In the genomic region with DNA sequence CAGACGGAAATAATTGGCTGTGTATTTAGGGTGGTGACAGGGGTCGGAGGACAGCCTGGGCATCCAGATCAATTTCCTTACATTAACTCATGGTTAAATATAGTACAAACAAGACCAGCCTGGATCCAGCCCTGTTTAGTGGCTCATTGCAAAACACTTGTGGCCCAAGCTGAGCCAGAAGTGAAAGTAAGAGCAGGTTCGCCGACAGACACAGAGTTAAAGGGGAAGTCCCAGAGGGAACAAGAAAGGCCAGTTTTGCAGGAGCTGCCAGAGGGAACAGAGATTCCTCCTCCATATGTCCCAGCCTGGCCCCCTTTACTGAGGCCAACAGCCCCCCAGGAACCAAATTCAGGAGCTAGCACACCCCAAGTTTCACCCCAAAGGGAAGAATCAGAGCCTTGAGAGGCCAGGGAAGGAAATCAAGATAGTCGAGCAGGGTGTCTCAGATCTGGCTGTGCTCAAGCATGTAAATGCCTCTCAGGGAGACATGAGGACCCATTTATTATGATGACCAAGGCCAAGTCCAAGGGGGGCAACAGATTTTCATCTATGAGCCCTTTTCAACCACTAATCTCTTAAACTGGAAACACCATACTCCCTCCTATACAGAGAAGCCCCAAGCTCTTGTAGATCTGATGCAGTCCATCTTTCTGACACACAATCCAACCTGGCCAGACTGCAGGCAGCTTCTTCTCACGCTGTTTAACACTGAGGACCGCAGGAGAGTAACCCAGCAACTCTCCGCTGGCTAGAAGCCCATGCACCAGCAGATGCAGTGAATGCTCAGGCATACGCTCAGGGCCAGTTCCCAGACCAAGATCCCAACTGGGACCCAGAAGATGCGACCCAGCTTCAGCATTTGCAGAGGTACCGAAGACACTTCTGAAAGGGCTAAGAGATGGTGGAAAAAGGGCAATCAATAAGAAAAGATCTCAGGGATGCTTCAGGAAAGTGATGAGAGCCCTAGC, we compare ENCODE assay signal across 8 cellular contexts. TPM values are rescaled to one million over a fixed set of nuclear protein-coding genes. Genes with fewer than 3 reads are reported as not detected.
A peak's percentile ranks its signal among the peaks of the same experiment; 100 is the strongest.
DNase-seq lines count a peak whose midpoint lies in the region; ATAC-seq, FAIRE-seq and TF ChIP-seq lines count a peak whose summit lies in the region.

No MANE protein-coding gene starts in this region.

- H3K4me2 ChIP-seq in SK-N-SH (no peak overlapping the region), astrocyte (ENCODE audit: low read length) (peak overlapping the region; percentile 55)

- H3K4me3 ChIP-seq in SK-N-SH (ENCODE audit: low read depth in 2 of 2, low read length in 1 of 2) = no peak overlapping the region
- no peak overlapping the region for H3K4me3 ChIP-seq in astrocyte (ENCODE audit: insufficient read depth, low read depth, low read length)
- peak overlapping the region in 1 of 2 donors; percentile 6 for H3K4me3 ChIP-seq in left lung

- H3K27me3 Mint-ChIP-seq in astrocyte (ENCODE audit: low read depth, unreplicated experiment) = peaks cover 15% of the 10 kb centered on the region
- H3K27me3 Mint-ChIP-seq in stimulated activated naive CD8-positive, alpha-beta T cell treated with anti-CD3 and anti-CD28 coated beads, Interleukin-15, Interleukin-2, amounts not matched to agents 100 ng/mL and 50 ng/mL, for 24 hours = peaks cover 4% of the 10 kb centered on the region

- H3F3A ChIP-seq in SK-N-SH (replicated peaks; ENCODE audit: insufficient read depth) = no peaks in the 10 kb centered on the region

- ATAC-seq in SK-N-SH treated with all-trans-retinoic acid at 6 μM for 48 hours (peak; percentile 17; the same call in 2 of the 3 replicates), HG02610 (IDR thresholded peaks at IDR 0.05; ENCODE audit: unreplicated experiment) (peak; percentile 98), left lung (peak; percentile 93)

- CTCF ChIA-PET in SK-N-SH (lab: Yijun Ruan, JAX) = interaction anchor here (1.2 to 5.3 kb wide), 4 partner anchors 18 to 181 kb away, joined by 3 to 34 read pairs (median 10); no protein-coding TSS in a partner anchor

- H3K4me1 ChIP-seq in SK-N-SH (ENCODE audit: control insufficient read depth in 1 of 2, insufficient read depth in 2 of 2, low read depth in 1 of 2, low read length in 1 of 2) = peaks cover 0 to 3% of the 10 kb centered on the region in 2 experiments; a peak in 1 of 4 replicates
- no peaks in the 10 kb centered on the region for H3K4me1 ChIP-seq in astrocyte (ENCODE audit: insufficient read depth, low read length)
- H3K4me1 ChIP-seq in left lung = peaks cover 0 to 24% of the 10 kb centered on the region in 2 donors

- H3K9me3 ChIP-seq in SK-N-SH = no peaks in the 10 kb centered on the region
- H3K9me3 ChIP-seq in astrocyte (ENCODE audit: insufficient read depth, low read depth, low read length) = no peaks in the 10 kb centered on the region
- no peaks in the 10 kb centered on the region for H3K9me3 ChIP-seq in left lung

- TF ChIP-seq EP300 in SK-N-SH (IDR thresholded peaks at IDR 0.05; ENCODE audit: borderline replicate concordance in 1 of 2, low read depth in 1 of 2, low read length in 1 of 2) = no peak

- H3K27ac Mint-ChIP-seq in astrocyte (ENCODE audit: unreplicated experiment) = no peak overlapping the region
- H3K27ac Mint-ChIP-seq in stimulated activated naive CD8-positive, alpha-beta T cell treated with anti-CD3 and anti-CD28 coated beads, Interleukin-15, Interleukin-2, amounts not matched to agents 100 ng/mL and 50 ng/mL, for 24 hours = peak overlapping the region; percentile 75

- POLR2A ChIA-PET in SK-N-SH (lab: Yijun Ruan, JAX) = no interaction called here

- TF ChIP-seq CTCF in SK-N-SH (IDR thresholded peaks at IDR 0.05) = no peak
- no peak for TF ChIP-seq CTCF in astrocyte (IDR thresholded peaks at IDR 0.05; ENCODE audit: insufficient read depth, low read depth, low read length)
- TF ChIP-seq CTCF in left lung (IDR thresholded peaks at IDR 0.05) = no peak

- H3K4me3 Mint-ChIP-seq in astrocyte (ENCODE audit: unreplicated experiment) = no peak overlapping the region
- H3K4me3 Mint-ChIP-seq in stimulated activated naive CD8-positive, alpha-beta T cell treated with anti-CD3 and anti-CD28 coated beads, Interleukin-15, Interleukin-2, amounts not matched to agents 100 ng/mL and 50 ng/mL, for 24 hours = peak overlapping the region; percentile 71

- H3K27me3 ChIP-seq in SK-N-SH (ENCODE audit: insufficient read depth) (0 out of 2 replicates have a peak, but pooled peaks cover 7% of the 10 kb centered on the region), astrocyte (ENCODE audit: insufficient read depth, low read length) (peaks cover 4% of the 10 kb centered on the region), left lung (no peaks in the 10 kb centered on the region)

- H3K9me2 ChIP-seq in SK-N-SH = no peaks in the 10 kb centered on the region

- 81% methylated on average over 11 of the region's 11 CpGs for WGBS in SK-N-SH (ENCODE audit: low lambda C conversion rate)

- DNase-seq in SK-N-SH = no peak
- peak; percentile 48 for DNase-seq in NCI-H2196 treated with DMSO at 0.1 percent for 48 hours (lab: John Stamatoyannopoulos, UW; ENCODE audit: unreplicated experiment)
- peak; percentile 10 for DNase-seq in astrocyte (ENCODE audit: low read depth)
- DNase-seq in left lung = peak in 1 of 2 donors; percentile 81
- no peak for DNase-seq in 8988T

- H2AFZ ChIP-seq in SK-N-SH (ENCODE audit: low read depth) = no peak overlapping the region
- peak overlapping the region; percentile 28 for H2AFZ ChIP-seq in astrocyte (ENCODE audit: low read depth, low read length)

- H3K27ac ChIP-seq in SK-N-SH (ENCODE audit: low read depth in 2 of 2, low read length in 1 of 2) (no peak overlapping the region), astrocyte (ENCODE audit: low read depth, low read length) (no peak overlapping the region), left lung (peak overlapping the region; percentile 41 to 42)

- H3K4me1 Mint-ChIP-seq in astrocyte (ENCODE audit: low read depth, unreplicated experiment) = peaks cover 17% of the 10 kb centered on the region
- H3K4me1 Mint-ChIP-seq in stimulated activated naive CD8-positive, alpha-beta T cell treated with anti-CD3 and anti-CD28 coated beads, Interleukin-15, Interleukin-2, amounts not matched to agents 100 ng/mL and 50 ng/mL, for 24 hours (ENCODE audit: low read depth) = peaks cover 22% of the 10 kb centered on the region

- no peaks in the 10 kb centered on the region for H3K36me3 Mint-ChIP-seq in astrocyte (ENCODE audit: low read depth, unreplicated experiment)
- H3K36me3 Mint-ChIP-seq in stimulated activated naive CD8-positive, alpha-beta T cell treated with anti-CD3 and anti-CD28 coated beads, Interleukin-15, Interleukin-2, amounts not matched to agents 100 ng/mL and 50 ng/mL, for 24 hours (ENCODE audit: low read depth) = no peaks in the 10 kb centered on the region

- intact Hi-C loops in left lung (cut with DNase I) = loop anchor here in 1 of 2 donors (10.0 kb wide), 1 partner anchor 142 kb away; no protein-coding TSS in a partner anchor

- FAIRE-seq in astrocyte (lab: Jason Lieb, UNC) = no peak

- peaks cover 1% of the 10 kb centered on the region for H3K9me3 Mint-ChIP-seq in astrocyte (ENCODE audit: unreplicated experiment)
- no peaks in the 10 kb centered on the region for H3K9me3 Mint-ChIP-seq in stimulated activated naive CD8-positive, alpha-beta T cell treated with anti-CD3 and anti-CD28 coated beads, Interleukin-15, Interleukin-2, amounts not matched to agents 100 ng/mL and 50 ng/mL, for 24 hours

- H3K36me3 ChIP-seq in SK-N-SH (replicated peaks in 1 of 2; ENCODE audit: control insufficient read depth in 1 of 2, insufficient read depth in 2 of 2, low read length in 1 of 2) = no peaks in the 10 kb centered on the region
- no peaks in the 10 kb centered on the region for H3K36me3 ChIP-seq in astrocyte (ENCODE audit: insufficient read depth, low read length)
- H3K36me3 ChIP-seq in left lung = no peaks in the 10 kb centered on the region

- no peak for TF ChIP-seq RAD21 in SK-N-SH (IDR thresholded peaks at IDR 0.05; ENCODE audit: low read length)

- no peaks in the 10 kb centered on the region for H3K79me2 ChIP-seq in SK-N-SH (ENCODE audit: insufficient read depth)
- no peaks in the 10 kb centered on the region for H3K79me2 ChIP-seq in astrocyte (ENCODE audit: insufficient read depth, low read length)

- H3K9ac ChIP-seq in SK-N-SH (no peak overlapping the region), astrocyte (ENCODE audit: low read length) (no peak overlapping the region)

- no peaks in the 10 kb centered on the region for H4K20me1 ChIP-seq in SK-N-SH (ENCODE audit: insufficient read depth)
- no peaks in the 10 kb centered on the region for H4K20me1 ChIP-seq in astrocyte (ENCODE audit: insufficient read depth, low read length)

TF ChIP-seq in SK-N-SH treated with all-trans-retinoic acid at 6 μM for 48 hours, 23 proteins besides CTCF, POLR2A, EP300 and RAD21:
- TF ChIP-seq TOX (CRISPR knock-in tag; IDR thresholded peaks at IDR 0.05; ENCODE audit: borderline replicate concordance) = no peak
TF ChIP-seq in SK-N-SH treated with all-trans-retinoic acid at 6 μM for 48 hours: peak in this region for 0.

TF ChIP-seq in SK-N-SH, 30 proteins besides CTCF, POLR2A, EP300 and RAD21 (continues in another document):
- TF ChIP-seq ELF1 (IDR thresholded peaks at IDR 0.05) (no peak), NFIC (IDR thresholded peaks at IDR 0.05; ENCODE audit: borderline replicate concordance) (no peak)
- TF ChIP-seq, protein P1, sequence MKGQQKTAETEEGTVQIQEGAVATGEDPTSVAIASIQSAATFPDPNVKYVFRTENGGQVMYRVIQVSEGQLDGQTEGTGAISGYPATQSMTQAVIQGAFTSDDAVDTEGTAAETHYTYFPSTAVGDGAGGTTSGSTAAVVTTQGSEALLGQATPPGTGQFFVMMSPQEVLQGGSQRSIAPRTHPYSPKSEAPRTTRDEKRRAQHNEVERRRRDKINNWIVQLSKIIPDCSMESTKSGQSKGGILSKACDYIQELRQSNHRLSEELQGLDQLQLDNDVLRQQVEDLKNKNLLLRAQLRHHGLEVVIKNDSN (IDR thresholded peaks at IDR 0.05; ENCODE audit: borderline replicate concordance, low read depth) = no peak

RNA-seq across cellular contexts. Expression of a gene that starts 15.9 kb away (rescaled TPM):
- 17.7 and 19.0 TPM in 2 replicates for polyA plus RNA-seq in SK-N-SH (2012; rRNA removed)
- 11.9 and 15.3 TPM in 2 replicates for polyA plus RNA-seq in SK-N-SH (2012; cell fraction: cytosol; rRNA removed)
- 9.5 and 11.5 TPM in 2 replicates for polyA plus RNA-seq in SK-N-SH (2012; cell fraction: nucleus; rRNA removed)
- total RNA-seq in astrocyte = 11.5 and 12.4 TPM in 2 replicates
- total RNA-seq in left lung = 10 to 100 TPM; 21.2 to 22.0 TPM

RNA-seq across cellular contexts. Expression of a gene that starts 16.2 kb away (rescaled TPM):
- 2.1 and 3.5 TPM in 2 replicates for polyA plus RNA-seq in SK-N-SH (2012; rRNA removed)
- 1.5 and 2.8 TPM in 2 replicates for polyA plus RNA-seq in SK-N-SH (2012; cell fraction: cytosol; rRNA removed)
- polyA plus RNA-seq in SK-N-SH (2012; cell fraction: nucleus; rRNA removed) = 3.5 and 4.4 TPM in 2 replicates
- total RNA-seq in astrocyte = 41.7 and 42.1 TPM in 2 replicates
- 10 to 100 TPM in 1 of 2 donors, 1 to 10 TPM in 1; 9.3 to 17.4 TPM for total RNA-seq in left lung

RNA-seq across cellular contexts. Expression of a gene that starts 39.7 kb away (rescaled TPM):
- polyA plus RNA-seq in SK-N-SH (2012; rRNA removed) = 1,154 and 1,214 TPM in 2 replicates
- 908 and 1,048 TPM in 2 replicates for polyA plus RNA-seq in SK-N-SH (2012; cell fraction: cytosol; rRNA removed)
- polyA plus RNA-seq in SK-N-SH (2012; cell fraction: nucleus; rRNA removed) = 281 and 458 TPM in 2 replicates
- total RNA-seq in astrocyte (218 and 254 TPM in 2 replicates), left lung (100 to 1,000 TPM; 176 to 242 TPM)

Comparison
In these comparisons a context has a peak if more than half of its experiments do, and no peak if none do; other contexts are left out.
1. ATAC-seq: peak in every context shown above with its lines; median percentile 98 in HG02610; 93 in left lung; 17 in SK-N-SH treated with all-trans-retinoic acid at 6 μM for 48 hours.
2. DNase-seq: peak in NCI-H2196 treated with DMSO at 0.1 percent for 48 hours (single experiment) and astrocyte (single experiment); none in SK-N-SH (single experiment) and 8988T (single experiment).
3. H3K27ac ChIP-seq: peak in left lung (2 of 2); none in SK-N-SH (0 of 2) and astrocyte (single experiment).